ENCODE assay signal across 11 cellular contexts in the genomic region with DNA sequence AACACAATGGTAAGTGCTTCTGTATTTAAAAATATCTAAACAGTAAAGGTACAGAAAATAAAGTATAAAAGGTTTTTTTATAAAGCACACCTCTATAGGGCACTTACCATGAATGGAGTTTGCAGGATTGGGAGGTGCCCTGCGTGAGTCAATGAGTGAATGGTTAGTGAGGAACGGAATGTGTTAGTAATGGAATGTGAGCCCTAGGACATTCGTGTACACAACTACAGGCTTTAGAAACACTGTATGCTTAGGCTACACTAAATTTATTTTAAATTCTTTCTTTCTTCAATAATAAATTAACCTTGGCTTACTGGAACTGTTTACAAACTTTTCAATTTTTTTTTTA.
DNase-seq lines count a peak whose midpoint lies in the region; ATAC-seq and TF ChIP-seq lines count a peak whose summit lies in the region.
"Had no signal": no experiment of that assay in that cellular context is flagged by ENCODE, and none has a peak within 500 bp of the region (broad histone marks: within the 10 kb centered on the region; RNA-seq: fewer than 3 reads in every experiment).

No MANE protein-coding gene starts in this region.

- H3F3A ChIP-seq in Loucy (ENCODE audit: low read depth) = no peaks in the 10 kb centered on the region

- peak; percentile 95 for ATAC-seq in left lung
- no peak for ATAC-seq in HG02763 (IDR thresholded peaks at IDR 0.05; ENCODE audit: unreplicated experiment)

- no peak overlapping the region for H2AFZ ChIP-seq in Loucy (ENCODE audit: low read length)

- H3K4me1 ChIP-seq in Loucy (ENCODE audit: insufficient read depth, low read length, poor library complexity, severe bottlenecking) (peaks cover 72% of the 10 kb centered on the region), left lung (peaks cover 0 to 4% of the 10 kb centered on the region in 2 donors)

- H3K36me3 ChIP-seq in Loucy (ENCODE audit: insufficient read depth, low read length) (no peaks in the 10 kb centered on the region), left lung (no peaks in the 10 kb centered on the region)
- H3K36me3 ChIP-seq: cardiac muscle cell had no signal

- TF ChIP-seq CTCF in AG10803 (conservative IDR thresholded peaks at IDR 0.05; ENCODE audit: low read length) = no peak
- TF ChIP-seq CTCF in Loucy (conservative IDR thresholded peaks at IDR 0.05; ENCODE audit: low read length) = no peak
- TF ChIP-seq CTCF in cardiac fibroblast (IDR thresholded peaks at IDR 0.05; ENCODE audit: low read depth, low read length) = no peak
- TF ChIP-seq CTCF in left lung (IDR thresholded peaks at IDR 0.05) = no peak

- H4K20me1 ChIP-seq in Loucy (ENCODE audit: insufficient read depth, low read length, poor library complexity, severe bottlenecking) = no peaks in the 10 kb centered on the region

- peak overlapping the region; percentile 19 for H3K9ac ChIP-seq in Loucy (ENCODE audit: low read depth, low read length, poor library complexity, severe bottlenecking)

- H3K4me3 ChIP-seq in AG10803 (ENCODE audit: low read length) = no peak overlapping the region
- no peak overlapping the region for H3K4me3 ChIP-seq in Loucy (ENCODE audit: low read length, poor library complexity, severe bottlenecking)
- no peak overlapping the region for H3K4me3 ChIP-seq in cardiac fibroblast (replicated peaks in 1 of 2; ENCODE audit: low read depth in 2 of 2, low read length in 2 of 2)
- H3K4me3 ChIP-seq in left lung = no peak overlapping the region
- H3K4me3 ChIP-seq: cardiac muscle cell had no signal

- no peak overlapping the region for H3K4me2 ChIP-seq in Loucy (ENCODE audit: low read depth, low read length, poor library complexity, severe bottlenecking)

- peak; percentile 55 for DNase-seq in AG10803 (ENCODE audit: low read depth)
- DNase-seq in cardiac fibroblast (ENCODE audit: low read depth in 2 of 2) = peak; percentile 59 to 91
- DNase-seq in left lung = no peak
- DNase-seq in T1000 (lab: John Stamatoyannopoulos, UW) = no peak
- no peak for DNase-seq in NCI-H1048 (lab: John Stamatoyannopoulos, UW)
- no peak for DNase-seq in NCI-H1092 treated with DMSO at 0.1 percent for 48 hours (lab: John Stamatoyannopoulos, UW)
- DNase-seq: activated T-cell treated with anti-CD3 and anti-CD28 coated beads, Interleukin-2, amount 50 U/mL, for 24 hours; natural killer cell had no signal

- H3K27ac ChIP-seq in left lung = no peak overlapping the region
- H3K27ac ChIP-seq: cardiac muscle cell had no signal

- no peaks in the 10 kb centered on the region for H3K9me2 ChIP-seq in Loucy (replicated peaks; ENCODE audit: low read depth, low read length)

- H3K79me2 ChIP-seq in Loucy (ENCODE audit: insufficient read depth, low read length) = no peaks in the 10 kb centered on the region

- H3K9me3 ChIP-seq in Loucy (ENCODE audit: insufficient read depth, low read depth, low read length) (peaks cover 8% of the 10 kb centered on the region; the same call in 1 of the 2 replicates), left lung (no peaks in the 10 kb centered on the region)

- H3K27me3 ChIP-seq in Loucy (ENCODE audit: insufficient read depth, low read length, poor library complexity, severe bottlenecking) = no peaks in the 10 kb centered on the region
- no peaks in the 10 kb centered on the region for H3K27me3 ChIP-seq in left lung
- H3K27me3 ChIP-seq: cardiac muscle cell had no signal

- intact Hi-C loops in left lung (cut with DNase I) = no loop called here

Comparison
In these comparisons a context has a peak if more than half of its experiments do, and no peak if none do; other contexts are left out.
1. DNase-seq: peak in AG10803 (single experiment) and cardiac fibroblast (2 of 2); none in left lung (0 of 2), T1000 (single experiment), NCI-H1048 (single experiment) and NCI-H1092 treated with DMSO at 0.1 percent for 48 hours (single experiment).